In genomic region chr4:8409271-8410065, GRCh38 we compare ENCODE assay signal across 8 cellular contexts. TPM values are rescaled to one million over a fixed set of nuclear protein-coding genes. Genes with fewer than 3 reads are reported as not detected.
DNase-seq lines count a peak whose midpoint lies in the region; ATAC-seq, FAIRE-seq and TF ChIP-seq lines count a peak whose summit lies in the region.

No MANE protein-coding gene starts in this region.

- no peak overlapping the region for H3K27ac ChIP-seq in DND-41 (ENCODE audit: low read length)
- H3K27ac ChIP-seq in SJSA1: no peak overlapping the region
- H3K27ac ChIP-seq in pancreas: no peak overlapping the region

- H3K4me3 ChIP-seq in DND-41 (ENCODE audit: low read depth in 1 of 2, low read length in 2 of 2): no peak overlapping the region
- H3K4me3 ChIP-seq in SJSA1: no peak overlapping the region
- no peak overlapping the region for H3K4me3 ChIP-seq in pancreas

- ATAC-seq in DND-41 (ENCODE audit: insufficient read depth, low read depth) (peak; percentile 90), pancreas (peak in 3 of 4 donors; percentile 56 to 66 (median 63)), GM21737 (IDR thresholded peaks at IDR 0.05; ENCODE audit: unreplicated experiment) (no peak)

- TF ChIP-seq CTCF in DND-41 (IDR thresholded peaks at IDR 0.05; ENCODE audit: borderline replicate concordance, extremely low read depth, low read length, poor library complexity, severe bottlenecking) (no peak), pancreas (IDR thresholded peaks at IDR 0.05) (no peak)

- no peaks in the 10 kb centered on the region for H3K4me1 ChIP-seq in DND-41 (ENCODE audit: insufficient read depth, low read length)
- no peaks in the 10 kb centered on the region for H3K4me1 ChIP-seq in SJSA1 (replicated peaks)
- H3K4me1 ChIP-seq in pancreas: no peaks in the 10 kb centered on the region

- FAIRE-seq in pancreas (lab: Jason Lieb, UNC) (no peak), GM12892 (lab: Jason Lieb, UNC) (no peak)

- WGBS in pancreas, 2 donors: 84 to 86% methylated on average over 17 of the region's 17 CpGs

- no peak overlapping the region for H3K9ac ChIP-seq in DND-41 (ENCODE audit: low read depth, low read length)

- no peaks in the 10 kb centered on the region for H3K27me3 ChIP-seq in DND-41 (ENCODE audit: insufficient read depth, low read length, poor library complexity)
- no peaks in the 10 kb centered on the region for H3K27me3 ChIP-seq in SJSA1 (replicated peaks)
- H3K27me3 ChIP-seq in pancreas: no peaks in the 10 kb centered on the region

- DNase-seq in DND-41: peak; percentile 77
- DNase-seq in SJSA1 (ENCODE audit: low read depth in 1 of 2, low spot score in 2 of 2): peak; percentile 49 to 74
- peak; percentile 13 for DNase-seq in amniotic epithelial cell (ENCODE audit: low read depth)
- peak in 1 of 6 donors; percentile 32 for DNase-seq in pancreas
- DNase-seq in DMS114 treated with DMSO at 0.1 percent for 48 hours (lab: John Stamatoyannopoulos, UW; ENCODE audit: unreplicated experiment): no peak
- no peak for DNase-seq in GM12892 (ENCODE audit: insufficient read length)
- DNase-seq in cerebellar cortex (ENCODE audit: low spot score): no peak

- peaks cover 7% of the 10 kb centered on the region; the same call in 1 of the 2 replicates for H4K20me1 ChIP-seq in DND-41 (ENCODE audit: insufficient read depth, low read length)

- no peak overlapping the region for H3K4me2 ChIP-seq in DND-41 (ENCODE audit: insufficient read depth, low read length)

- H3K9me3 ChIP-seq in DND-41 (ENCODE audit: insufficient read depth, low read length, severe bottlenecking) (no peaks in the 10 kb centered on the region), SJSA1 (replicated peaks) (no peaks in the 10 kb centered on the region), pancreas (no peaks in the 10 kb centered on the region)

- TF ChIP-seq POLR2A in GM12892 (IDR thresholded peaks at IDR 0.05; ENCODE audit: low read depth, low read length): no peak

- H2AFZ ChIP-seq in DND-41 (ENCODE audit: low read depth, low read length): no peak overlapping the region

- H3K36me3 ChIP-seq in DND-41 (ENCODE audit: insufficient read depth, low read length) (peaks cover 27% of the 10 kb centered on the region), SJSA1 (no peaks in the 10 kb centered on the region), pancreas (peaks cover 2 to 28% (median 6%) of the 10 kb centered on the region in 3 donors)

- H3K79me2 ChIP-seq in DND-41 (ENCODE audit: insufficient read depth, low read length): no peaks in the 10 kb centered on the region

- intact Hi-C loops in pancreas (cut with DNase I): loop anchor here in 2 of 3 donors (5.0 kb wide), 1 partner anchor 167 kb away; no protein-coding TSS in a partner anchor

RNA-seq across cellular contexts. Expression of gene ACOX3, which starts 31.1 kb away (rescaled TPM):
- 18.9 and 21.2 TPM in 2 replicates for total RNA-seq in SJSA1 (2014; rRNA removed; shearing (Covaris generic))
- 10 to 100 TPM; 16.1 to 23.5 (median 18.3) TPM for total RNA-seq in pancreas
- 10 to 100 TPM; 20.5 to 24.8 TPM for polyA plus RNA-seq in pancreas
- 11.6 TPM for polyA plus RNA-seq in GM12892 (2012; ENCODE audit: missing spikeins)

RNA-seq across cellular contexts. Expression of gene TRMT44, which starts 31.1 kb away (rescaled TPM):
- 21.8 and 28.7 TPM in 2 replicates for total RNA-seq in SJSA1 (2014; rRNA removed; shearing (Covaris generic))
- 10 to 100 TPM in 2 of 6 donors, 1 to 10 TPM in 4; 6.1 to 14.0 (median 9.2) TPM for total RNA-seq in pancreas
- 1 to 10 TPM; 7.0 to 8.6 TPM for polyA plus RNA-seq in pancreas
- 7.0 TPM for polyA plus RNA-seq in GM12892 (2012; ENCODE audit: missing spikeins)

Comparison
In these comparisons a context has a peak if more than half of its experiments do, and no peak if none do; other contexts are left out.
1. DNase-seq: peak in DND-41 (single experiment), SJSA1 (2 of 2) and amniotic epithelial cell (single experiment); none in DMS114 treated with DMSO at 0.1 percent for 48 hours (single experiment), GM12892 (single experiment) and cerebellar cortex (single experiment).